2 cellular contexts compared by ENCODE assay signal in the genomic region with DNA sequence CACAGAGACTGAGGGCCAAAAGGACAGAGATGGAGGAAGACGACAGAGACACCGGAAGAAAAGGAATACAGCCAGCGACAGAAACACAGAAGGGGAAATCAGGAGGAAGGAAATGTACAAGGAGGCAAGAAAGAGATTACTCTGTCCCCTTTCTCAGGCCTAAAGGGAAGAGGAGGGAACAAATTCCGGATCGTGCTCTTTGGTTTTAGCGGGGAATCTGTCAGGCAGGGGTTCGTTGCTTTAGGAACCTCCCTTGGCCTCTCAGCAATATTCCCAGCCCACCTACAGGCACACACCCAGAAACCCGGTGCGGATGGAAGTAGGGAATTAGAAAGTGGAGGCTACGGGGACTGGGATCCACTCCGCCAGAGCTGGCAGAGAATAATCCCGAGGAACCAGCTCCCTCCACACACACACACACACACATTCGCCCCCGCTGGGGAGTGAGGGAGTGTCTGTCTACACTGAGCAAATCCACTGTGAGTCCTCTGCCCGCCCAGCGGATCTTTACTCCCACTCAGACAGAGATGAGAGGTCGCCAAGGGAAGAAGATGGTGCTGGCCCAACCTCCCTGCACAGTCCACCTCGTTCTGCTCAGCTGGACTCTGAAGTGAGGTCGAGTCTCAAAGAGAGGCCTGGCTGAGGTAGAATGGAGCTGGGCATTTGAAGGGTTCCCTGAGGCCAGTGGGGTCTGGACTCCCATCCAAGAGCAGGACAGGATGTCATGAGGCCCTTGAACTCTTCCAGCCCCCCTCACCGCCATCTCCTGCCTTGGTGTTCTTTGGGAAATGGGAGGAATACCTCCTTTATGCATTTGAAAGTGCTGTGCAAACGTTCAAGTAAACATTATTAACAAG.
TF ChIP-seq lines count a peak whose summit lies in the region.

No MANE protein-coding gene starts in this region.

TF ChIP-seq in WTC11, 78 proteins besides CTCF, POLR2A, EP300 and RAD21:
- TF ChIP-seq ZNF416 (CRISPR knock-in tag; IDR thresholded peaks at IDR 0.05): no peak
- TF ChIP-seq, protein P1, sequence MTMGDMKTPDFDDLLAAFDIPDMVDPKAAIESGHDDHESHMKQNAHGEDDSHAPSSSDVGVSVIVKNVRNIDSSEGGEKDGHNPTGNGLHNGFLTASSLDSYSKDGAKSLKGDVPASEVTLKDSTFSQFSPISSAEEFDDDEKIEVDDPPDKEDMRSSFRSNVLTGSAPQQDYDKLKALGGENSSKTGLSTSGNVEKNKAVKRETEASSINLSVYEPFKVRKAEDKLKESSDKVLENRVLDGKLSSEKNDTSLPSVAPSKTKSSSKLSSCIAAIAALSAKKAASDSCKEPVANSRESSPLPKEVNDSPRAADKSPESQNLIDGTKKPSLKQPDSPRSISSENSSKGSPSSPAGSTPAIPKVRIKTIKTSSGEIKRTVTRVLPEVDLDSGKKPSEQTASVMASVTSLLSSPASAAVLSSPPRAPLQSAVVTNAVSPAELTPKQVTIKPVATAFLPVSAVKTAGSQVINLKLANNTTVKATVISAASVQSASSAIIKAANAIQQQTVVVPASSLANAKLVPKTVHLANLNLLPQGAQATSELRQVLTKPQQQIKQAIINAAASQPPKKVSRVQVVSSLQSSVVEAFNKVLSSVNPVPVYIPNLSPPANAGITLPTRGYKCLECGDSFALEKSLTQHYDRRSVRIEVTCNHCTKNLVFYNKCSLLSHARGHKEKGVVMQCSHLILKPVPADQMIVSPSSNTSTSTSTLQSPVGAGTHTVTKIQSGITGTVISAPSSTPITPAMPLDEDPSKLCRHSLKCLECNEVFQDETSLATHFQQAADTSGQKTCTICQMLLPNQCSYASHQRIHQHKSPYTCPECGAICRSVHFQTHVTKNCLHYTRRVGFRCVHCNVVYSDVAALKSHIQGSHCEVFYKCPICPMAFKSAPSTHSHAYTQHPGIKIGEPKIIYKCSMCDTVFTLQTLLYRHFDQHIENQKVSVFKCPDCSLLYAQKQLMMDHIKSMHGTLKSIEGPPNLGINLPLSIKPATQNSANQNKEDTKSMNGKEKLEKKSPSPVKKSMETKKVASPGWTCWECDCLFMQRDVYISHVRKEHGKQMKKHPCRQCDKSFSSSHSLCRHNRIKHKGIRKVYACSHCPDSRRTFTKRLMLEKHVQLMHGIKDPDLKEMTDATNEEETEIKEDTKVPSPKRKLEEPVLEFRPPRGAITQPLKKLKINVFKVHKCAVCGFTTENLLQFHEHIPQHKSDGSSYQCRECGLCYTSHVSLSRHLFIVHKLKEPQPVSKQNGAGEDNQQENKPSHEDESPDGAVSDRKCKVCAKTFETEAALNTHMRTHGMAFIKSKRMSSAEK (CRISPR knock-in tag; IDR thresholded peaks at IDR 0.05; ENCODE audit: borderline replicate concordance): no peak
- TF ChIP-seq NR1H2 (CRISPR knock-in tag; IDR thresholded peaks at IDR 0.05): no peak
- TF ChIP-seq ZBTB21 (CRISPR knock-in tag; IDR thresholded peaks at IDR 0.05; ENCODE audit: borderline replicate concordance): no peak
- TF ChIP-seq, protein P2, sequence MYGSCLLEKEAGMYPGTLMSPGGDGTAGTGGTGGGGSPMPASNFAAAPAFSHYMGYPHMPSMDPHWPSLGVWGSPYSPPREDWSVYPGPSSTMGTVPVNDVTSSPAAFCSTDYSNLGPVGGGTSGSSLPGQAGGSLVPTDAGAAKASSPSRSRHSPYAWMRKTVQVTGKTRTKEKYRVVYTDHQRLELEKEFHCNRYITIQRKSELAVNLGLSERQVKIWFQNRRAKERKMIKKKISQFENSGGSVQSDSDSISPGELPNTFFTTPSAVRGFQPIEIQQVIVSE (CRISPR knock-in tag; IDR thresholded peaks at IDR 0.05; ENCODE audit: borderline replicate concordance): no peak

TF ChIP-seq in HepG2, 621 proteins besides CTCF, POLR2A, EP300 and RAD21:
- TF ChIP-seq EZH2 (conservative IDR thresholded peaks at IDR 0.05; ENCODE audit: low read depth, low read length) (peak; percentile 86), KAT8 (CRISPR knock-in tag; IDR thresholded peaks at IDR 0.05) (no peak), ZNF207 (IDR thresholded peaks at IDR 0.05; ENCODE audit: borderline replicate concordance) (no peak), LCORL (IDR thresholded peaks at IDR 0.05) (no peak), LCORL (CRISPR knock-in tag; IDR thresholded peaks at IDR 0.05) (no peak), TAF15 (IDR thresholded peaks at IDR 0.05; ENCODE audit: low read depth, low read length, poor library complexity, severe bottlenecking) (no peak)
